In the genomic region with DNA sequence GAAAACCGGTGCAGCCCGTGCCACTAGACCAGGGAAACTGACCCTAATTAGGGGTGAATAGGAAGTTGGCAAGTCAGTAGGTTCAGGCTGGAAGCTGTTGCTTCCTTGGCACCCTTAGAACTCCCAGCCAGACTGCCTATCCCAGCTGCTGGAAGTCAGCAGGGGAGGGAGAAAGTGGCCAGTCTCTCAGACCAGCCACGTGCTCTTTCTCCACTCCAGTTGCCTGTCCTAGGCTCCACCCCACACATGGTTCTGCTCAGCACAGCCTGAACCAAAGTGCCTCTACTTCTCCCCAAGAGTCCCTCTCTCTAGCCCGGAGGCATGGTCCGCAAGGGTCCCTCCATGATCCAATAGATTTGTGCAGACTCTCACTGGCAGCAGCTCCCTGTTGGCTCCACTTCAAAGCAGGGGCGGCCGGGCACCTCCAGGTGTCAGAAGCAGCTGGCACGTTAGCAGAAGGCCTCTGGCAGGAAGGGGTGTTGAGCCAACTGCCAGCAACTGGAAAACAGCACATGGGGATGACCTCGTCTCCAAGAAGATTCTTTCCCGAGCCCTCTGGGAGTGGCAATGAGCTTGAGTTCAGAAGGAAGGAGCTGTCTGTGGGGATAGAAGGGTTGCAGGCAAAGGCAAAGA, we compare ENCODE assay signal across 14 cellular contexts. TPM values are rescaled to one million over a fixed set of nuclear protein-coding genes. Genes with fewer than 3 reads are reported as not detected.
A peak's percentile ranks its signal among the peaks of the same experiment; 100 is the strongest.
DNase-seq lines count a peak whose midpoint lies in the region; ATAC-seq and TF ChIP-seq lines count a peak whose summit lies in the region.
"Had no signal": no experiment of that assay in that cellular context is flagged by ENCODE, and none has a peak within 500 bp of the region (broad histone marks: within the 10 kb centered on the region; RNA-seq: fewer than 3 reads in every experiment).

No MANE protein-coding gene starts in this region.

- DNase-seq in DMS79 treated with DMSO at 0.1 percent for 48 hours (lab: John Stamatoyannopoulos, UW) (peak; percentile 78), NCI-H2171 treated with DMSO at 0.1 percent for 48 hours (lab: John Stamatoyannopoulos, UW) (peak; percentile 66), globus pallidus (ENCODE audit: low spot score) (peak; percentile 61), sigmoid colon (peak; percentile 81), nephron progenitor cell (no peak)
- no peak for DNase-seq in activated T-helper 2 cell treated with anti-CD3 and anti-CD28 coated beads, Interferon-gamma antibody, Interleukin-2, Interleukin-4, amounts not matched to agents 10 μg/mL and 5 μg/mL and 100 μg/mL, durations not matched to agents 14 hours and 24 hours and 36 hours (ENCODE audit: low spot score)
- DNase-seq in T-helper 2 cell treated with Interferon-gamma antibody and Interleukin-4, amounts not matched to agents 5 μg/mL and 100 μg/mL, for 36 hours (ENCODE audit: low spot score), result no peak
- DNase-seq: Caco-2, HCEC 1CT, NCI-H748 treated with DMSO at 0.1 percent for 48 hours, spleen had no signal

- H3K4me3 ChIP-seq in sigmoid colon, result no peak overlapping the region
- H3K4me3 ChIP-seq: SK-N-MC, spleen had no signal

- no peaks in the 10 kb centered on the region for H3K9me3 Mint-ChIP-seq in activated T-helper 2 cell treated with anti-CD3 and anti-CD28 coated beads, Interferon-gamma antibody, Interleukin-2, Interleukin-4, amounts not matched to agents 10 μg/mL and 5 μg/mL and 100 μg/mL, durations not matched to agents 14 hours and 24 hours and 36 hours
- H3K9me3 Mint-ChIP-seq in nephron progenitor cell, result no peaks in the 10 kb centered on the region
- no peaks in the 10 kb centered on the region for H3K9me3 Mint-ChIP-seq in T-helper 2 cell treated with Interferon-gamma antibody and Interleukin-4, amounts not matched to agents 5 μg/mL and 100 μg/mL, for 36 hours
- H3K9me3 Mint-ChIP-seq: IgD-negative memory B cell had no signal

- no peak for TF ChIP-seq EP300 in sigmoid colon (IDR thresholded peaks at IDR 0.05)

- no peak overlapping the region for H3K27ac Mint-ChIP-seq in activated T-helper 2 cell treated with anti-CD3 and anti-CD28 coated beads, Interferon-gamma antibody, Interleukin-2, Interleukin-4, amounts not matched to agents 10 μg/mL and 5 μg/mL and 100 μg/mL, durations not matched to agents 14 hours and 24 hours and 36 hours
- no peak overlapping the region for H3K27ac Mint-ChIP-seq in nephron progenitor cell
- no peak overlapping the region for H3K27ac Mint-ChIP-seq in T-helper 2 cell treated with Interferon-gamma antibody and Interleukin-4, amounts not matched to agents 5 μg/mL and 100 μg/mL, for 36 hours
- H3K27ac Mint-ChIP-seq: IgD-negative memory B cell had no signal

- ATAC-seq in GM21528 (IDR thresholded peaks at IDR 0.05; ENCODE audit: low FRiP score, unreplicated experiment), result no peak

- H3K36me3 Mint-ChIP-seq in activated T-helper 2 cell treated with anti-CD3 and anti-CD28 coated beads, Interferon-gamma antibody, Interleukin-2, Interleukin-4, amounts not matched to agents 10 μg/mL and 5 μg/mL and 100 μg/mL, durations not matched to agents 14 hours and 24 hours and 36 hours (ENCODE audit: low read depth), result no peaks in the 10 kb centered on the region
- peaks cover 13% of the 10 kb centered on the region for H3K36me3 Mint-ChIP-seq in nephron progenitor cell (ENCODE audit: low read depth)
- no peaks in the 10 kb centered on the region for H3K36me3 Mint-ChIP-seq in T-helper 2 cell treated with Interferon-gamma antibody and Interleukin-4, amounts not matched to agents 5 μg/mL and 100 μg/mL, for 36 hours (ENCODE audit: low read depth)

- no peaks in the 10 kb centered on the region for H3K27me3 ChIP-seq in sigmoid colon
- H3K27me3 ChIP-seq: spleen had no signal

- WGBS in sigmoid colon, 2 donors, result 17 to 56% methylated on average over 10 of the region's 10 CpGs

- H3K27ac ChIP-seq in sigmoid colon, result peak overlapping the region in 3 of 4 donors; percentile 37 to 57 (median 46)
- H3K27ac ChIP-seq: SK-N-MC, spleen had no signal

- H3K9me3 ChIP-seq in sigmoid colon, result no peaks in the 10 kb centered on the region
- H3K9me3 ChIP-seq: Caco-2, spleen had no signal

- H3K36me3 ChIP-seq in sigmoid colon, result no peaks in the 10 kb centered on the region

- peaks cover 0 to 29% (median 26%) of the 10 kb centered on the region in 4 donors for H3K4me1 ChIP-seq in sigmoid colon
- H3K4me1 ChIP-seq: Caco-2 had no signal

- no peak for TF ChIP-seq POLR2A in sigmoid colon (IDR thresholded peaks at IDR 0.05)

- TF ChIP-seq CTCF in sigmoid colon (IDR thresholded peaks at IDR 0.05) (no peak), nephron progenitor cell (IDR thresholded peaks at IDR 0.05) (no peak)

- peaks cover 4% of the 10 kb centered on the region for H3K4me1 Mint-ChIP-seq in activated T-helper 2 cell treated with anti-CD3 and anti-CD28 coated beads, Interferon-gamma antibody, Interleukin-2, Interleukin-4, amounts not matched to agents 10 μg/mL and 5 μg/mL and 100 μg/mL, durations not matched to agents 14 hours and 24 hours and 36 hours (ENCODE audit: low read depth)
- H3K4me1 Mint-ChIP-seq in nephron progenitor cell, result peaks cover 31% of the 10 kb centered on the region
- H3K4me1 Mint-ChIP-seq in T-helper 2 cell treated with Interferon-gamma antibody and Interleukin-4, amounts not matched to agents 5 μg/mL and 100 μg/mL, for 36 hours (ENCODE audit: low read depth), result peaks cover 4% of the 10 kb centered on the region

- no peaks in the 10 kb centered on the region for H3K27me3 Mint-ChIP-seq in activated T-helper 2 cell treated with anti-CD3 and anti-CD28 coated beads, Interferon-gamma antibody, Interleukin-2, Interleukin-4, amounts not matched to agents 10 μg/mL and 5 μg/mL and 100 μg/mL, durations not matched to agents 14 hours and 24 hours and 36 hours (ENCODE audit: low read depth)
- H3K27me3 Mint-ChIP-seq in nephron progenitor cell (ENCODE audit: low read depth, poor library complexity), result peaks cover 3% of the 10 kb centered on the region
- no peaks in the 10 kb centered on the region for H3K27me3 Mint-ChIP-seq in T-helper 2 cell treated with Interferon-gamma antibody and Interleukin-4, amounts not matched to agents 5 μg/mL and 100 μg/mL, for 36 hours (ENCODE audit: low read depth)
- H3K27me3 Mint-ChIP-seq: IgD-negative memory B cell had no signal

- intact Hi-C loops in sigmoid colon (cut with DNase I), result no loop called here
- intact Hi-C loops in activated T-helper 2 cell treated with anti-CD3 and anti-CD28 coated beads, Interferon-gamma antibody, Interleukin-2, Interleukin-4, amounts not matched to agents 10 μg/mL and 5 μg/mL and 100 μg/mL, durations not matched to agents 14 hours and 24 hours and 36 hours (cut with micrococcal nuclease), result no loop called here

- H3K4me3 Mint-ChIP-seq in activated T-helper 2 cell treated with anti-CD3 and anti-CD28 coated beads, Interferon-gamma antibody, Interleukin-2, Interleukin-4, amounts not matched to agents 10 μg/mL and 5 μg/mL and 100 μg/mL, durations not matched to agents 14 hours and 24 hours and 36 hours (ENCODE audit: low read depth), result no peak overlapping the region
- H3K4me3 Mint-ChIP-seq in nephron progenitor cell, result no peak overlapping the region
- H3K4me3 Mint-ChIP-seq in T-helper 2 cell treated with Interferon-gamma antibody and Interleukin-4, amounts not matched to agents 5 μg/mL and 100 μg/mL, for 36 hours, result no peak overlapping the region
- H3K4me3 Mint-ChIP-seq: IgD-negative memory B cell had no signal

RNA-seq across cellular contexts. Expression of gene ARFGAP2, which starts 27.7 kb away (rescaled TPM):
- total RNA-seq in sigmoid colon, result 100 to 1,000 TPM in 3 of 4 donors, 10 to 100 TPM in 1; 85.0 to 185 (median 123) TPM
- 10 to 100 TPM; 46.8 to 81.1 (median 50.2) TPM for polyA plus RNA-seq in sigmoid colon
- total RNA-seq in activated T-helper 2 cell treated with anti-CD3 and anti-CD28 coated beads, Interferon-gamma antibody, Interleukin-2, Interleukin-4, amounts not matched to agents 10 μg/mL and 5 μg/mL and 100 μg/mL, durations not matched to agents 14 hours and 24 hours and 36 hours, result 98.6 and 104 TPM in 2 replicates

RNA-seq across cellular contexts. Expression of gene PACSIN3, which starts 37.2 kb away (rescaled TPM):
- 10 to 100 TPM; 56.0 to 78.3 (median 73.5) TPM for total RNA-seq in sigmoid colon
- 1 to 10 TPM; 1.2 to 7.0 (median 4.8) TPM for polyA plus RNA-seq in sigmoid colon
- total RNA-seq in activated T-helper 2 cell treated with anti-CD3 and anti-CD28 coated beads, Interferon-gamma antibody, Interleukin-2, Interleukin-4, amounts not matched to agents 10 μg/mL and 5 μg/mL and 100 μg/mL, durations not matched to agents 14 hours and 24 hours and 36 hours, result 21.4 and 22.2 TPM in 2 replicates
- polyA plus RNA-seq: IgD-negative memory B cell had no signal

Comparison
In these comparisons a context has a peak if more than half of its experiments do, and no peak if none do; other contexts are left out.
1. DNase-seq: peak in DMS79 treated with DMSO at 0.1 percent for 48 hours (single experiment), NCI-H2171 treated with DMSO at 0.1 percent for 48 hours (single experiment), globus pallidus (single experiment) and sigmoid colon (single experiment); none in activated T-helper 2 cell treated with anti-CD3 and anti-CD28 coated beads, Interferon-gamma antibody, Interleukin-2, Interleukin-4, amounts not matched to agents 10 μg/mL and 5 μg/mL and 100 μg/mL, durations not matched to agents 14 hours and 24 hours and 36 hours (single experiment), nephron progenitor cell (single experiment) and T-helper 2 cell treated with Interferon-gamma antibody and Interleukin-4, amounts not matched to agents 5 μg/mL and 100 μg/mL, for 36 hours (single experiment).